Comparison of ENCODE assay signal across 24 cellular contexts in genomic region chr17:70691150-70691549, GRCh38.
"Had no signal": no experiment of that assay in that cellular context is flagged by ENCODE, and none has a peak within 500 bp of the region (broad histone marks: within the 10 kb centered on the region; RNA-seq: fewer than 3 reads in every experiment).

No MANE protein-coding gene starts in this region.

- H3K36me3 Mint-ChIP-seq: activated naive CD8-positive, alpha-beta T cell; naive thymus-derived CD4-positive, alpha-beta T cell; stimulated activated naive B cell treated with anti-CD40 and anti-IgM and Interleukin-4, amounts not matched to agents 10 μg/mL and 1 μg/mL and 100 μg/mL, for 72 hours had no signal

- H3K27ac ChIP-seq: adrenal gland, cardiac muscle cell, coronary artery, dorsolateral prefrontal cortex, gastrocnemius medialis, right atrium auricular region, stomach, thyroid gland had no signal

- H3K4me1 Mint-ChIP-seq: activated CD4-positive, alpha-beta T cell treated with anti-CD3 and anti-CD28 coated beads for 36 hours had no signal

- H3K27me3 Mint-ChIP-seq: activated CD4-positive, alpha-beta T cell treated with anti-CD3 and anti-CD28 coated beads for 36 hours; activated naive CD8-positive, alpha-beta T cell; brain; stimulated activated naive B cell treated with anti-CD40 and anti-IgM and Interleukin-4, amounts not matched to agents 10 μg/mL and 1 μg/mL and 100 μg/mL, for 72 hours had no signal

- H3K4me1 ChIP-seq: adrenal gland, gastrocnemius medialis, right atrium auricular region, stomach, thyroid gland had no signal

- H3K27ac Mint-ChIP-seq: activated CD4-positive, alpha-beta T cell treated with anti-CD3 and anti-CD28 coated beads for 36 hours; activated naive CD8-positive, alpha-beta T cell; brain; naive thymus-derived CD4-positive, alpha-beta T cell; stimulated activated naive B cell treated with anti-CD40 and anti-IgM and Interleukin-4, amounts not matched to agents 10 μg/mL and 1 μg/mL and 100 μg/mL, for 72 hours had no signal

- H3K36me3 ChIP-seq: adrenal gland, cardiac muscle cell, gastrocnemius medialis, right atrium auricular region, stomach, thyroid gland had no signal

- H3K9me3 ChIP-seq: adrenal gland, gastrocnemius medialis, right atrium auricular region, stomach, thyroid gland had no signal

- H3K4me3 ChIP-seq: adrenal gland, cardiac muscle cell, coronary artery, dorsolateral prefrontal cortex, gastrocnemius medialis, right atrium auricular region, stomach, thyroid gland had no signal

- H3K27me3 ChIP-seq: adrenal gland, cardiac muscle cell, dorsolateral prefrontal cortex, gastrocnemius medialis, right atrium auricular region, stomach, thyroid gland had no signal

- H3K4me3 Mint-ChIP-seq: activated CD4-positive, alpha-beta T cell treated with anti-CD3 and anti-CD28 coated beads for 36 hours; activated naive CD8-positive, alpha-beta T cell; brain; naive thymus-derived CD4-positive, alpha-beta T cell; stimulated activated naive B cell treated with anti-CD40 and anti-IgM and Interleukin-4, amounts not matched to agents 10 μg/mL and 1 μg/mL and 100 μg/mL, for 72 hours had no signal

- DNase-seq: activated CD4-positive, alpha-beta T cell treated with anti-CD3 and anti-CD28 coated beads for 36 hours; activated CD4-positive, CD25-positive, alpha-beta regulatory T cell; activated effector memory CD4-positive, alpha-beta T cell treated with Interleukin-2 at 50 U/mL for 16 hours; activated naive CD4-positive, alpha-beta T cell treated with Interleukin-2 at 50 U/mL for 16 hours; adrenal gland; aorta; dorsolateral prefrontal cortex; effector memory CD4-positive, alpha-beta T cell; gastrocnemius medialis; glutamatergic neuron; left cardiac atrium; midbrain; naive thymus-derived CD4-positive, alpha-beta T cell; occipital lobe; stimulated activated CD4-positive, alpha-beta T cell treated with anti-CD3 and anti-CD28 coated beads, Interleukin-15, amount 100 ng/mL, for 24 hours; stimulated activated CD4-positive, alpha-beta T cell treated with anti-CD3 and anti-CD28 coated beads, Interleukin-2, amount 100 ng/mL, for 24 hours; stimulated activated naive B cell treated with anti-CD40 and anti-IgM and Interleukin-4, amounts not matched to agents 10 μg/mL and 1 μg/mL and 100 μg/mL, for 72 hours; stomach; thyroid gland had no signal
